ENCODE assay signal across 8 cellular contexts in the genomic region with DNA sequence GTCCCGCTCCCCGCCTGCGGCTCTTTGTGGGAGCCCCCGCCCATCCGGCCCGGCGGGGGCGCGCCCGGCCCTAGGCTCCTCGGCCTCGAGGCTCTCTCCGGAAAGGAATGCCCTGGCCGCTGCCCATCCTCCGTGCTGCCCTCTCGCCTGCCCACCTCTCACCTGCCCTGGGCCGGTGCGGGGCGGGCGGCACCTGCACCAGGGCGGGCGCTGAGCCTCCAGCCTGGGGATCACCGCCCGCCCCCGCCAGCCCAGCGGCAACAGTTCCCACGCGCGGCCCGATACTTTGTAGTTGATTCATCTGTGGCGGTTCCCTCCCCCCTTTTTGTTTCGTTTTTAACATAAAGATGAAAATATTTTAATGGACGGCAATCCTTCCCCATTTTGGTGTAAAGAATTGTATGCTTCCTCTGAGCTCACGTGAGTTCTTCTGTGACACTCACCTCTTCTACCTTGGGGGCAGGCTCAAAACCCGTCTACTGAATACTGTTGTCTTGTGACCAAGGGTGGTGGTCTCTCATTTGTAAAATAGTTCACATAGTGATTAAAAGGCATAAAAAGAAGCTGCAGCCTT. TPM values are rescaled to one million over a fixed set of nuclear protein-coding genes. Genes with fewer than 3 reads are reported as not detected.
DNase-seq lines count a peak whose midpoint lies in the region; ATAC-seq lines count a peak whose summit lies in the region.

No MANE protein-coding gene starts in this region.

- H3K9ac ChIP-seq in iPS-15b (ENCODE audit: low read depth, low read length) = no peak overlapping the region

- no peaks in the 10 kb centered on the region for H3K36me3 ChIP-seq in SJCRH30
- H3K36me3 ChIP-seq in iPS-15b (ENCODE audit: control insufficient read depth, insufficient read depth, low read length) = no peaks in the 10 kb centered on the region

- H3K36me3 Mint-ChIP-seq in activated naive CD8-positive, alpha-beta T cell treated with anti-CD3 and anti-CD28 coated beads, Interleukin-2, amount 10 ng/mL, durations not matched to agents 7 days and 5 days = peaks cover 15% of the 10 kb centered on the region

- intact Hi-C loops in posterior vena cava (cut with DNase I) = loop anchor here (2.0 to 10.0 kb wide), 3 partner anchors 36 to 114 kb away; no protein-coding TSS in a partner anchor

- H3K9me3 Mint-ChIP-seq in activated naive CD8-positive, alpha-beta T cell treated with anti-CD3 and anti-CD28 coated beads, Interleukin-2, amount 10 ng/mL, durations not matched to agents 7 days and 5 days = no peaks in the 10 kb centered on the region

- H3K27me3 Mint-ChIP-seq in activated naive CD8-positive, alpha-beta T cell treated with anti-CD3 and anti-CD28 coated beads, Interleukin-2, amount 10 ng/mL, durations not matched to agents 7 days and 5 days = no peaks in the 10 kb centered on the region

- H3K27me3 ChIP-seq in SJCRH30 (no peaks in the 10 kb centered on the region), iPS-15b (ENCODE audit: control insufficient read depth, insufficient read depth, low read length) (peaks cover 17% of the 10 kb centered on the region)

- DNase-seq in NCI-H1417 (lab: John Stamatoyannopoulos, UW) = peak in 2 of 3 experiments; percentile 69 to 73
- DNase-seq in NCI-H1417 treated with DMSO at 0.1 percent for 48 hours (lab: John Stamatoyannopoulos, UW) = no peak
- DNase-seq in SJCRH30 = no peak
- no peak for DNase-seq in activated naive CD8-positive, alpha-beta T cell treated with anti-CD3 and anti-CD28 coated beads, Interleukin-2, amount 10 ng/mL, durations not matched to agents 7 days and 5 days
- DNase-seq in stimulated activated CD4-positive, alpha-beta T cell treated with anti-CD3 and anti-CD28 coated beads, Interleukin-1b, Interleukin-23, amount 100 ng/mL, for 4 hours (ENCODE audit: low read depth in 2 of 2) = peak; percentile 74 to 79
- DNase-seq in posterior vena cava (ENCODE audit: low spot score) = no peak

- peaks cover 51% of the 10 kb centered on the region for H3K4me1 Mint-ChIP-seq in activated naive CD8-positive, alpha-beta T cell treated with anti-CD3 and anti-CD28 coated beads, Interleukin-2, amount 10 ng/mL, durations not matched to agents 7 days and 5 days

- H3K4me3 Mint-ChIP-seq in activated naive CD8-positive, alpha-beta T cell treated with anti-CD3 and anti-CD28 coated beads, Interleukin-2, amount 10 ng/mL, durations not matched to agents 7 days and 5 days = peak overlapping the region; percentile 97

- POLR2A ChIA-PET in activated naive CD8-positive, alpha-beta T cell treated with anti-CD3 and anti-CD28 coated beads, Interleukin-2, amount 10 ng/mL, durations not matched to agents 7 days and 5 days (lab: Charles Lee) = interaction anchor here (0.8 to 8.2 kb wide), 15 partner anchors 10 to 336 kb away, joined by 3 to 126 read pairs (median 6); no protein-coding TSS in a partner anchor

- H3K4me1 ChIP-seq in SJCRH30 = peaks cover 15% of the 10 kb centered on the region
- peaks cover 24% of the 10 kb centered on the region for H3K4me1 ChIP-seq in iPS-15b (ENCODE audit: control insufficient read depth, insufficient read depth, low read length)

- no peak for ATAC-seq in activated naive CD8-positive, alpha-beta T cell treated with anti-CD3 and anti-CD28 coated beads, Interleukin-2, amount 10 ng/mL, durations not matched to agents 7 days and 5 days (ENCODE audit: low read depth)
- ATAC-seq in GM21528 (IDR thresholded peaks at IDR 0.05; ENCODE audit: low FRiP score, unreplicated experiment) = no peak

- no peaks in the 10 kb centered on the region for H3K9me3 ChIP-seq in SJCRH30 (replicated peaks)
- no peaks in the 10 kb centered on the region for H3K9me3 ChIP-seq in iPS-15b (ENCODE audit: control insufficient read depth, insufficient read depth, low read length)

- H3K4me3 ChIP-seq in SJCRH30 (peak overlapping the region; percentile 69), iPS-15b (ENCODE audit: low read depth, low read length) (peak overlapping the region; percentile 54)

- peak overlapping the region; percentile 96 for H3K27ac Mint-ChIP-seq in activated naive CD8-positive, alpha-beta T cell treated with anti-CD3 and anti-CD28 coated beads, Interleukin-2, amount 10 ng/mL, durations not matched to agents 7 days and 5 days

- H3K27ac ChIP-seq in SJCRH30 = no peak overlapping the region; the same call in 1 of the 2 replicates

RNA-seq across cellular contexts. Expression of gene KLF13, which starts 1.9 kb away (rescaled TPM):
- total RNA-seq in SJCRH30 (2014; rRNA removed; shearing (Covaris generic)) = 33.1 and 34.7 TPM in 2 replicates
- total RNA-seq in activated naive CD8-positive, alpha-beta T cell treated with anti-CD3 and anti-CD28 coated beads, Interleukin-2, amount 10 ng/mL, durations not matched to agents 7 days and 5 days = 100 to 1,000 TPM; 230 to 252 TPM
- 10 to 100 TPM; 49.6 to 97.8 TPM for total RNA-seq in posterior vena cava

Comparison
In these comparisons a context has a peak if more than half of its experiments do, and no peak if none do; other contexts are left out.
1. DNase-seq: peak in NCI-H1417 (2 of 3) and stimulated activated CD4-positive, alpha-beta T cell treated with anti-CD3 and anti-CD28 coated beads, Interleukin-1b, Interleukin-23, amount 100 ng/mL, for 4 hours (2 of 2); none in NCI-H1417 treated with DMSO at 0.1 percent for 48 hours (single experiment), SJCRH30 (0 of 2), activated naive CD8-positive, alpha-beta T cell treated with anti-CD3 and anti-CD28 coated beads, Interleukin-2, amount 10 ng/mL, durations not matched to agents 7 days and 5 days (single experiment) and posterior vena cava (single experiment).